ENCODE assay signal across 8 cellular contexts in genomic region chr17:27236710-27237315, GRCh38. TPM values are rescaled to one million over a fixed set of nuclear protein-coding genes. Genes with fewer than 3 reads are reported as not detected.
DNase-seq lines count a peak whose midpoint lies in the region; ATAC-seq and TF ChIP-seq lines count a peak whose summit lies in the region.

No MANE protein-coding gene starts in this region.

- TF ChIP-seq CTCF in AG04450 (IDR thresholded peaks at IDR 0.05; ENCODE audit: low read depth, low read length) (peak; percentile 95), chondrocyte (IDR thresholded peaks at IDR 0.05) (peak; percentile 97), liver (IDR thresholded peaks at IDR 0.05; ENCODE audit: low read depth, low read length, missing input control) (peak; percentile 98)

- POLR2A ChIA-PET in AG04450 (lab: Yijun Ruan, JAX): interaction anchor here (0.5 to 2.4 kb wide), 8 partner anchors 8 to 340 kb away, joined by 3 to 17 read pairs (median 4); partner anchors contain the start of gene WSB1

- no peak overlapping the region for H3K9ac ChIP-seq in liver (ENCODE audit: low read depth in 1 of 2, low read length in 2 of 2)

- H3K4me1 Mint-ChIP-seq in chondrocyte (ENCODE audit: low read depth): peaks cover 12% of the 10 kb centered on the region

- H3K27ac ChIP-seq in AG04450 (ENCODE audit: low read depth, low read length) (no peak overlapping the region), liver (ENCODE audit: low read depth in 1 of 2, low read length in 2 of 2) (no peak overlapping the region)

- H3K9me3 ChIP-seq in AG04450 (ENCODE audit: control insufficient read depth, insufficient read depth, low read length) (no peaks in the 10 kb centered on the region), liver (ENCODE audit: control insufficient read depth in 4 of 4, low read length in 3 of 4) (no peaks in the 10 kb centered on the region)

- H3K27me3 Mint-ChIP-seq in chondrocyte (ENCODE audit: low read depth): no peaks in the 10 kb centered on the region

- no peaks in the 10 kb centered on the region for H3K36me3 ChIP-seq in liver (ENCODE audit: control insufficient read depth in 4 of 4, insufficient read depth in 3 of 4, low read depth in 1 of 4, low read length in 3 of 4)

- CTCF ChIA-PET in AG04450 (lab: Charles Lee): interaction anchor here (0.6 to 5.7 kb wide), 66 partner anchors 9 to 657 kb away, joined by 3 to 111 read pairs (median 6); partner anchors contain the start of gene WSB1

- peaks cover 0 to 4% (median 1%) of the 10 kb centered on the region in 4 donors for H3K4me1 ChIP-seq in liver (ENCODE audit: control insufficient read depth in 4 of 4, insufficient read depth in 4 of 4, low read length in 3 of 4)

- H3K4me3 ChIP-seq in AG04450 (ENCODE audit: low read depth, low read length): no peak overlapping the region
- H3K4me3 ChIP-seq in liver (ENCODE audit: low read depth in 1 of 3, low read length in 3 of 3): no peak overlapping the region

- no peaks in the 10 kb centered on the region for H3K27me3 ChIP-seq in AG04450 (ENCODE audit: control insufficient read depth, insufficient read depth, low read length)
- no peaks in the 10 kb centered on the region for H3K27me3 ChIP-seq in liver (ENCODE audit: control insufficient read depth in 4 of 4, insufficient read depth in 4 of 4, low read length in 3 of 4)

- ATAC-seq in GM19351 (IDR thresholded peaks at IDR 0.05; ENCODE audit: unreplicated experiment) (peak; percentile 43), GM18868 (IDR thresholded peaks at IDR 0.05; ENCODE audit: unreplicated experiment) (no peak)

- no peaks in the 10 kb centered on the region for H3K9me3 Mint-ChIP-seq in chondrocyte (ENCODE audit: low read depth)

- H3K4me3 Mint-ChIP-seq in chondrocyte (ENCODE audit: unreplicated experiment): no peak overlapping the region

- TF ChIP-seq RAD21 in liver (IDR thresholded peaks at IDR 0.05): peak; percentile 98 to 99

- 43% methylated on average over 3 of the region's 3 CpGs for WGBS in liver

- no peak overlapping the region for H3K27ac Mint-ChIP-seq in chondrocyte (ENCODE audit: unreplicated experiment)

- DNase-seq in AG04450 (ENCODE audit: low read depth, low spot score): peak; percentile 59
- peak; percentile 4 for DNase-seq in NCI-H446 treated with DMSO at 0.1 percent for 48 hours (lab: John Stamatoyannopoulos, UW)
- peak; percentile 71 to 72 for DNase-seq in activated CD4-positive, alpha-beta T cell treated with anti-CD3 and anti-CD28 coated beads for 24 hours (ENCODE audit: low read depth in 2 of 2)
- DNase-seq in chondrocyte (ENCODE audit: low spot score): no peak
- DNase-seq in stimulated activated CD4-positive, alpha-beta T cell treated with anti-CD3 and anti-CD28 coated beads, TNF-alpha, amount 100 ng/mL, for 48 hours (ENCODE audit: low read depth in 3 of 3): peak; percentile 43 to 69 (median 57)

- H3K36me3 Mint-ChIP-seq in chondrocyte (ENCODE audit: low read depth): no peaks in the 10 kb centered on the region

TF ChIP-seq in liver, 16 proteins besides CTCF, POLR2A, EP300 and RAD21:
- TF ChIP-seq JUND (IDR thresholded peaks at IDR 0.05) (no peak), YY1 (IDR thresholded peaks at IDR 0.05) (peak; percentile 17), FOXA2 (IDR thresholded peaks at IDR 0.05) (peak; percentile 18), HNF4A (conservative IDR thresholded peaks at IDR 0.05) (peak; percentile 5 to 9), GABPA (IDR thresholded peaks at IDR 0.05 in 1 of 2, conservative IDR thresholded peaks at IDR 0.05 in 1 of 2) (no peak), ATF3 (IDR thresholded peaks at IDR 0.05) (no peak), EGR1 (IDR thresholded peaks at IDR 0.05; ENCODE audit: low read depth in 2 of 2) (no peak), RXRA (IDR thresholded peaks at IDR 0.05) (peak in 1 of 2 donors; percentile 12), FOXA1 (IDR thresholded peaks at IDR 0.05) (no peak), ZBTB33 (IDR thresholded peaks at IDR 0.05) (no peak)
- TF ChIP-seq, protein P1, sequence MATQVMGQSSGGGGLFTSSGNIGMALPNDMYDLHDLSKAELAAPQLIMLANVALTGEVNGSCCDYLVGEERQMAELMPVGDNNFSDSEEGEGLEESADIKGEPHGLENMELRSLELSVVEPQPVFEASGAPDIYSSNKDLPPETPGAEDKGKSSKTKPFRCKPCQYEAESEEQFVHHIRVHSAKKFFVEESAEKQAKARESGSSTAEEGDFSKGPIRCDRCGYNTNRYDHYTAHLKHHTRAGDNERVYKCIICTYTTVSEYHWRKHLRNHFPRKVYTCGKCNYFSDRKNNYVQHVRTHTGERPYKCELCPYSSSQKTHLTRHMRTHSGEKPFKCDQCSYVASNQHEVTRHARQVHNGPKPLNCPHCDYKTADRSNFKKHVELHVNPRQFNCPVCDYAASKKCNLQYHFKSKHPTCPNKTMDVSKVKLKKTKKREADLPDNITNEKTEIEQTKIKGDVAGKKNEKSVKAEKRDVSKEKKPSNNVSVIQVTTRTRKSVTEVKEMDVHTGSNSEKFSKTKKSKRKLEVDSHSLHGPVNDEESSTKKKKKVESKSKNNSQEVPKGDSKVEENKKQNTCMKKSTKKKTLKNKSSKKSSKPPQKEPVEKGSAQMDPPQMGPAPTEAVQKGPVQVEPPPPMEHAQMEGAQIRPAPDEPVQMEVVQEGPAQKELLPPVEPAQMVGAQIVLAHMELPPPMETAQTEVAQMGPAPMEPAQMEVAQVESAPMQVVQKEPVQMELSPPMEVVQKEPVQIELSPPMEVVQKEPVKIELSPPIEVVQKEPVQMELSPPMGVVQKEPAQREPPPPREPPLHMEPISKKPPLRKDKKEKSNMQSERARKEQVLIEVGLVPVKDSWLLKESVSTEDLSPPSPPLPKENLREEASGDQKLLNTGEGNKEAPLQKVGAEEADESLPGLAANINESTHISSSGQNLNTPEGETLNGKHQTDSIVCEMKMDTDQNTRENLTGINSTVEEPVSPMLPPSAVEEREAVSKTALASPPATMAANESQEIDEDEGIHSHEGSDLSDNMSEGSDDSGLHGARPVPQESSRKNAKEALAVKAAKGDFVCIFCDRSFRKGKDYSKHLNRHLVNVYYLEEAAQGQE (IDR thresholded peaks at IDR 0.05): no peak

RNA-seq across cellular contexts. Expression of gene WSB1, which starts 57.1 kb away (rescaled TPM):
- polyA plus RNA-seq in AG04450 (2011; rRNA removed) (156 and 204 TPM in 2 replicates), liver (10 to 100 TPM; 26.6 to 34.8 TPM)
- 68.6 and 71.8 TPM in 2 replicates for polyA minus RNA-seq in AG04450 (2011; rRNA and poly(A)+ RNA removed)
- total RNA-seq in chondrocyte (110 to 218 TPM (median 205 TPM) in 3 replicates), liver (10 to 100 TPM; 56.8 to 86.2 TPM)
